ENCODE assay signal across 8 cellular contexts in the genomic region with DNA sequence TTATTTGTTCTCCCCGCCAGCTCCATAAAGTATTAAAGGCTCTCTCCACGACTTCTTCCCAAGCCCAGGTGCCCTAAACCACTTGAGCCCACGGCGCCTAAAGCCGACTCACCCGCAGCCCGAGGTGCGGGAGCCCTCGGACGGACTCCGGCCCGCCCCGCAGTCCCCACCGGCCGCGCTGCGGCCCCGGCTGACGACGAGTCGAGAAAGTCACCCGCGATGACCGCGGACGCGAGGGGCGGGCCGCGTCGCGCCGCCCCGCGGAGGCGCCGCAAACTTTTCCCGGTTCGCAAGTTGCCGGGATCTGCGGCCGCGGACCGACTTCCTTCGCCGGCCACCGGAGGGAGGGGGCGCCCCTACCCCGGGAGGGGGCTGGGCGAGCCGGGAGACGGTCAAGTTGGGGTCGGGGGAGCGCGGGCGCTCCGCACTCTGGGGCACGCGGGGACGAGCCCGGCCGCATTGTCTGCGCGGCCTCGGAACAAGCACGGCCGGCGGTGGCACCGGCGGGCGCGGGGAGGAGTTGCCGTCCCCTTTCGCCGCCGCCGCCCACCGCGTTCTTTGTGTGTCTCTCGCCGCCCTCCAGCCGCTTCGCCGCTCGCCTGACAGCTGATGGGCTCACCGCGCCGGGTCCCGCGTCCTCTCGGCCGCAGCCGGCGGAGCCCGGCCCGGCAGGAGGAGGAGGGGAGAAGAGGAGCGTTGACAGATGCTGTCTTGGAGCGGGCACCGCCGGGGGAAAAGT.
DNase-seq lines count a peak whose midpoint lies in the region; ATAC-seq and TF ChIP-seq lines count a peak whose summit lies in the region.

No MANE protein-coding gene starts in this region.

- H3K9me2 ChIP-seq in PC-3 (replicated peaks; ENCODE audit: low read length), result no peaks in the 10 kb centered on the region

- peaks cover 18% of the 10 kb centered on the region for H3K4me1 ChIP-seq in PC-3 (ENCODE audit: insufficient read depth, low read length)

- DNase-seq in GM12864 (ENCODE audit: low read depth) (no peak), PC-3 (peak; percentile 37), epithelial cell of esophagus (ENCODE audit: low read depth) (peak; percentile 48), midbrain (lab: John Stamatoyannopoulos, UW) (peak; percentile 45), ureter (ENCODE audit: low spot score) (peak; percentile 48), SKM-1 treated with dmso at 0.1 percent for 144 hours (lab: John Stamatoyannopoulos, UW; ENCODE audit: unreplicated experiment) (no peak)

- peak overlapping the region; percentile 89 for H2AFZ ChIP-seq in PC-3 (ENCODE audit: low read length)

- POLR2A ChIA-PET in PC-3 (lab: Charles Lee; ENCODE audit: unreplicated experiment), result no interaction called here

- CTCF ChIA-PET in PC-3 (lab: Charles Lee), result interaction anchor here (0.6 kb wide), 1 partner anchor 26 kb away, joined by 4 read pairs; no protein-coding TSS in a partner anchor

- H3K9ac ChIP-seq in PC-3 (ENCODE audit: low read length), result peak overlapping the region; percentile 69

- no peaks in the 10 kb centered on the region for H3F3A ChIP-seq in PC-3 (ENCODE audit: low read length, unreplicated experiment)

- no peaks in the 10 kb centered on the region; the same call in 1 of the 2 replicates for H3K36me3 ChIP-seq in PC-3 (ENCODE audit: low read depth, low read length)

- no peaks in the 10 kb centered on the region for H4K20me1 ChIP-seq in PC-3 (ENCODE audit: low read length)

- H3K4me2 ChIP-seq in PC-3 (ENCODE audit: low read length), result peak overlapping the region; percentile 79

- intact Hi-C loops in PC-3 (cut with micrococcal nuclease), result loop anchor here (2.0 kb wide), 1 partner anchor 35 kb away; no protein-coding TSS in a partner anchor

- TF ChIP-seq CTCF in GM12864 (IDR thresholded peaks at IDR 0.05; ENCODE audit: low read depth, low read length, missing control alignments) (no peak), PC-3 (conservative IDR thresholded peaks at IDR 0.05; ENCODE audit: low read depth, low read length) (peak; percentile 25; the same call in 1 of the 2 replicates), epithelial cell of esophagus (IDR thresholded peaks at IDR 0.05; ENCODE audit: insufficient read depth, low read depth, low read length, missing control alignments) (no peak)

- ATAC-seq in GM21737 (IDR thresholded peaks at IDR 0.05; ENCODE audit: unreplicated experiment) (peak; percentile 29), PC-3 (peak; percentile 56), GM21717 (IDR thresholded peaks at IDR 0.05; ENCODE audit: unreplicated experiment) (no peak)

- no peaks in the 10 kb centered on the region for H3K9me3 ChIP-seq in PC-3 (ENCODE audit: low read length)

- H3K79me2 ChIP-seq in PC-3 (ENCODE audit: low read length), result peaks cover 23% of the 10 kb centered on the region

- H3K4me3 ChIP-seq in GM12864 (ENCODE audit: low read depth, low read length) (peak overlapping the region; percentile 68), PC-3 (ENCODE audit: low read length) (peak overlapping the region; percentile 91), epithelial cell of esophagus (ENCODE audit: low read length) (peak overlapping the region; percentile 77)

- no peaks in the 10 kb centered on the region for H3K27me3 ChIP-seq in PC-3 (ENCODE audit: low read length)

- no TSS peak for BruUV-seq in PC-3 (replicated peaks; lab: Mats Ljungman, UMichigan)

- H3K27ac ChIP-seq in PC-3 (ENCODE audit: low read length), result no peak overlapping the region

Comparison
In these comparisons a context has a peak if more than half of its experiments do, and no peak if none do; other contexts are left out.
1. DNase-seq: peak in PC-3 (single experiment), epithelial cell of esophagus (single experiment), midbrain (single experiment) and ureter (single experiment); none in GM12864 (single experiment) and SKM-1 treated with dmso at 0.1 percent for 144 hours (single experiment).
2. Peak in every context shown above with its lines, with median percentiles within 50 percentile points of each other: H3K4me3 ChIP-seq.